In genomic region chr17:57462007-57462579, GRCh38 we compare ENCODE assay signal across 16 cellular contexts.
DNase-seq lines count a peak whose midpoint lies in the region; ATAC-seq and TF ChIP-seq lines count a peak whose summit lies in the region.
"Had no signal": no experiment of that assay in that cellular context is flagged by ENCODE, and none has a peak within 500 bp of the region (broad histone marks: within the 10 kb centered on the region; RNA-seq: fewer than 3 reads in every experiment).

No MANE protein-coding gene starts in this region.

- H3K27ac ChIP-seq in IMR-90 (ENCODE audit: insufficient read depth, low read length) (no peak overlapping the region), trophoblast cell (ENCODE audit: low read depth, low read length) (no peak overlapping the region), vagina (no peak overlapping the region)
- H3K27ac ChIP-seq: heart left ventricle, RWPE1 had no signal

- H3K23ac ChIP-seq in IMR-90 (ENCODE audit: low read depth, low read length): 0 out of 2 replicates have a peak overlapping the region, but pooled peaks have one; percentile 14
- H3K23ac ChIP-seq in trophoblast cell (ENCODE audit: low read length): no peak overlapping the region

- H3K18ac ChIP-seq in IMR-90 (ENCODE audit: low read depth, low read length) (peak overlapping the region; percentile 44; the same call in 1 of the 2 replicates), trophoblast cell (ENCODE audit: low read length) (peak overlapping the region; percentile 49)

- H3K9me3 Mint-ChIP-seq in T-helper 1 cell treated with Interleukin-12 subunit alpha and Interleukin-12 subunit beta and Interleukin-4 antibody, amounts not matched to agents 30 μg/mL and 1 μg/mL, for 36 hours: no peaks in the 10 kb centered on the region
- H3K9me3 Mint-ChIP-seq in activated naive CD8-positive, alpha-beta T cell treated with anti-CD3 and anti-CD28 coated beads, Interleukin-2, amount 50 U/mL, for 24 hours: no peaks in the 10 kb centered on the region

- no peak overlapping the region for H3K4me3 ChIP-seq in IMR-90 (ENCODE audit: insufficient read depth, low read depth, low read length)
- no peak overlapping the region for H3K4me3 ChIP-seq in trophoblast cell (ENCODE audit: low read depth, low read length)
- H3K4me3 ChIP-seq in vagina: no peak overlapping the region
- H3K4me3 ChIP-seq: HAP-1, heart left ventricle had no signal

- no peak for ATAC-seq in IMR-90 (ENCODE audit: low read depth)
- ATAC-seq in activated naive CD8-positive, alpha-beta T cell treated with anti-CD3 and anti-CD28 coated beads, Interleukin-2, amount 50 U/mL, for 24 hours: no peak
- ATAC-seq in GM21528 (IDR thresholded peaks at IDR 0.05; ENCODE audit: low FRiP score, unreplicated experiment): no peak
- ATAC-seq: heart left ventricle had no signal

- H2BK120ac ChIP-seq in IMR-90 (ENCODE audit: low read depth, low read length) (peak overlapping the region; percentile 90), trophoblast cell (ENCODE audit: insufficient read depth, low read length, poor library complexity) (no peak overlapping the region)

- TF ChIP-seq POLR2A in IMR-90 (IDR thresholded peaks at IDR 0.05; ENCODE audit: low read depth, low read length): 0 out of 2 replicates have a peak, but pooled peaks have one; percentile 11
- TF ChIP-seq POLR2A in vagina (IDR thresholded peaks at IDR 0.05): no peak

- H3K9ac ChIP-seq in IMR-90 (ENCODE audit: low read depth, low read length) (no peak overlapping the region), trophoblast cell (ENCODE audit: low read length) (no peak overlapping the region)

- H2AFZ ChIP-seq in IMR-90 (replicated peaks; ENCODE audit: low read length, poor library complexity) (no peak overlapping the region), trophoblast cell (ENCODE audit: insufficient read depth, low read length, poor library complexity) (no peak overlapping the region)

- in situ Hi-C loops in IMR-90 (cut with MboI; ENCODE audit: low sequenced_read_pairs): no loop called here

- peaks cover 23% of the 10 kb centered on the region for H3K9me1 ChIP-seq in IMR-90 (ENCODE audit: insufficient read depth, low read length)

- peak overlapping the region; percentile 56 for H2AK5ac ChIP-seq in IMR-90 (ENCODE audit: low read depth, low read length)
- H2AK5ac ChIP-seq in trophoblast cell (ENCODE audit: low read length): no peak overlapping the region

- DNase-seq in T-helper 1 cell (no peak), IMR-90 (no peak), trophoblast cell (no peak), vagina (ENCODE audit: extremely low spot score in 2 of 2) (no peak)
- no peak for DNase-seq in activated naive CD8-positive, alpha-beta T cell treated with anti-CD3 and anti-CD28 coated beads, Interleukin-2, amount 50 U/mL, for 24 hours
- no peak for DNase-seq in stimulated activated CD4-positive, alpha-beta T cell treated with anti-CD3 and anti-CD28 coated beads, Interleukin-4, amount 100 ng/mL, for 4 hours
- DNase-seq: 8988T; heart left ventricle; NCI-H1930; NCI-H526; stimulated activated CD4-positive, alpha-beta T cell treated with anti-CD3 and anti-CD28 coated beads, Interleukin-4, amount 100 ng/mL, for 1 hour; stimulated activated naive CD4-positive, alpha-beta T cell had no signal

- peak overlapping the region; percentile 62 to 76; a peak in 3 of 4 replicates for H4K8ac ChIP-seq in IMR-90 (ENCODE audit: low read depth in 2 of 2, low read length in 2 of 2)
- no peak overlapping the region for H4K8ac ChIP-seq in trophoblast cell (ENCODE audit: low read depth, low read length)

- TF ChIP-seq RAD21 in IMR-90 (IDR thresholded peaks at IDR 0.05; ENCODE audit: low read length): no peak

- no peak overlapping the region; the same call in 1 of the 2 replicates for H4K5ac ChIP-seq in IMR-90 (ENCODE audit: low read depth, low read length)

- H3K27ac Mint-ChIP-seq in T-helper 1 cell treated with Interleukin-12 subunit alpha and Interleukin-12 subunit beta and Interleukin-4 antibody, amounts not matched to agents 30 μg/mL and 1 μg/mL, for 36 hours: peak overlapping the region; percentile 87
- peak overlapping the region; percentile 94 for H3K27ac Mint-ChIP-seq in activated naive CD8-positive, alpha-beta T cell treated with anti-CD3 and anti-CD28 coated beads, Interleukin-2, amount 50 U/mL, for 24 hours

- no peaks in the 10 kb centered on the region for H3K79me2 ChIP-seq in trophoblast cell (ENCODE audit: control insufficient read depth, insufficient read depth, low read length, poor library complexity)

- CTCF ChIA-PET in IMR-90 (lab: Yijun Ruan, JAX): interaction anchor here (1.5 kb wide), 1 partner anchor 12 kb away, joined by 3 read pairs; no protein-coding TSS in a partner anchor

- BruUV-seq in IMR-90 (replicated peaks; lab: Mats Ljungman, UMichigan): no TSS peak

- dilution Hi-C loops in IMR-90 (cut with HindIII; ENCODE audit: low sequenced_read_pairs, unreplicated experiment): no loop called here

- H4K20me1 ChIP-seq in IMR-90 (ENCODE audit: insufficient read depth, low read length): no peaks in the 10 kb centered on the region

- H2BK15ac ChIP-seq in IMR-90 (ENCODE audit: low read depth, low read length): peak overlapping the region; percentile 85; the same call in 2 of the 3 replicates

- H3K4me1 Mint-ChIP-seq in T-helper 1 cell treated with Interleukin-12 subunit alpha and Interleukin-12 subunit beta and Interleukin-4 antibody, amounts not matched to agents 30 μg/mL and 1 μg/mL, for 36 hours (ENCODE audit: low read depth): peaks cover 59% of the 10 kb centered on the region
- H3K4me1 Mint-ChIP-seq in activated naive CD8-positive, alpha-beta T cell treated with anti-CD3 and anti-CD28 coated beads, Interleukin-2, amount 50 U/mL, for 24 hours: peaks cover 78% of the 10 kb centered on the region

- intact Hi-C loops in IMR-90 (cut with micrococcal nuclease): no loop called here
- intact Hi-C loops in vagina (cut with DNase I): no loop called here

- peaks cover 16% of the 10 kb centered on the region for H3K4me1 ChIP-seq in IMR-90 (ENCODE audit: control insufficient read depth, insufficient read depth, low read length)
- peaks cover 19 to 26% of the 10 kb centered on the region in 2 experiments for H3K4me1 ChIP-seq in trophoblast cell (ENCODE audit: control insufficient read depth in 1 of 2, insufficient read depth in 2 of 2, low read length in 2 of 2)
- peaks cover 4% of the 10 kb centered on the region for H3K4me1 ChIP-seq in vagina

- 78% methylated on average over 3 of the region's 4 CpGs; no CpG with 5 or more reads in 1 of the 2 experiments for WGBS in IMR-90 (ENCODE audit: extremely low coverage in 2 of 2, insufficient read length in 1 of 2), 2 experiments
- WGBS in trophoblast cell (ENCODE audit: extremely low coverage, insufficient coverage, insufficient read length): no CpG with 5 or more reads among the region's 4 CpGs

- peak overlapping the region; percentile 63 for H2AK9ac ChIP-seq in IMR-90 (replicated peaks; ENCODE audit: low read depth, low read length, poor library complexity)

- POLR2A ChIA-PET in IMR-90 (lab: Charles Lee; ENCODE audit: unreplicated experiment): no interaction called here

- peak overlapping the region; percentile 25 for H3K4me3 Mint-ChIP-seq in T-helper 1 cell treated with Interleukin-12 subunit alpha and Interleukin-12 subunit beta and Interleukin-4 antibody, amounts not matched to agents 30 μg/mL and 1 μg/mL, for 36 hours
- H3K4me3 Mint-ChIP-seq in activated naive CD8-positive, alpha-beta T cell treated with anti-CD3 and anti-CD28 coated beads, Interleukin-2, amount 50 U/mL, for 24 hours: peak overlapping the region; percentile 52

- H3K14ac ChIP-seq in IMR-90 (replicated peaks; ENCODE audit: low read depth, low read length) (peak overlapping the region; percentile 80), trophoblast cell (ENCODE audit: low read length) (peak overlapping the region; percentile 54)

- H3K27me3 Mint-ChIP-seq in T-helper 1 cell treated with Interleukin-12 subunit alpha and Interleukin-12 subunit beta and Interleukin-4 antibody, amounts not matched to agents 30 μg/mL and 1 μg/mL, for 36 hours (ENCODE audit: low read depth): no peaks in the 10 kb centered on the region
- no peaks in the 10 kb centered on the region for H3K27me3 Mint-ChIP-seq in activated naive CD8-positive, alpha-beta T cell treated with anti-CD3 and anti-CD28 coated beads, Interleukin-2, amount 50 U/mL, for 24 hours

- H3K4me2 ChIP-seq in IMR-90 (ENCODE audit: low read depth, low read length) (no peak overlapping the region), trophoblast cell (ENCODE audit: low read length) (no peak overlapping the region)

- peaks cover 7% of the 10 kb centered on the region for H3K36me3 Mint-ChIP-seq in T-helper 1 cell treated with Interleukin-12 subunit alpha and Interleukin-12 subunit beta and Interleukin-4 antibody, amounts not matched to agents 30 μg/mL and 1 μg/mL, for 36 hours (ENCODE audit: low read depth)
- H3K36me3 Mint-ChIP-seq in activated naive CD8-positive, alpha-beta T cell treated with anti-CD3 and anti-CD28 coated beads, Interleukin-2, amount 50 U/mL, for 24 hours (ENCODE audit: low read depth): peaks cover 3% of the 10 kb centered on the region

- H4K12ac ChIP-seq in trophoblast cell (ENCODE audit: low read depth, low read length): no peak overlapping the region

- H2BK12ac ChIP-seq in trophoblast cell (ENCODE audit: low read length): peak overlapping the region; percentile 42

- TF ChIP-seq CTCF in IMR-90 (conservative IDR thresholded peaks at IDR 0.05; ENCODE audit: low read depth, low read length): no peak
- TF ChIP-seq CTCF in vagina (IDR thresholded peaks at IDR 0.05): no peak

- H3K4ac ChIP-seq in IMR-90 (ENCODE audit: low read depth, low read length) (peak overlapping the region; percentile 91), trophoblast cell (ENCODE audit: low read depth, low read length) (no peak overlapping the region)

- no peaks in the 10 kb centered on the region for H3K36me3 ChIP-seq in IMR-90 (ENCODE audit: control insufficient read depth, insufficient read depth, low read length)
- peaks cover 0 to 2% of the 10 kb centered on the region in 2 experiments for H3K36me3 ChIP-seq in trophoblast cell (ENCODE audit: control insufficient read depth in 1 of 2, insufficient read depth in 2 of 2, low read length in 2 of 2)
- no peaks in the 10 kb centered on the region for H3K36me3 ChIP-seq in vagina
- H3K36me3 ChIP-seq: HAP-1, heart left ventricle had no signal

- peak overlapping the region; percentile 72 for H2BK20ac ChIP-seq in IMR-90 (ENCODE audit: low read depth, low read length)

- H3K27me3 ChIP-seq in IMR-90 (ENCODE audit: control insufficient read depth, insufficient read depth, low read length) (no peaks in the 10 kb centered on the region), trophoblast cell (ENCODE audit: insufficient read depth, low read length) (no peaks in the 10 kb centered on the region), vagina (no peaks in the 10 kb centered on the region)
- H3K27me3 ChIP-seq: heart left ventricle had no signal

- peak overlapping the region; percentile 73 for H2BK5ac ChIP-seq in IMR-90 (ENCODE audit: low read depth, low read length, poor library complexity, severe bottlenecking)
- H2BK5ac ChIP-seq in trophoblast cell (ENCODE audit: low read depth, low read length, poor library complexity): no peak overlapping the region

- H4K91ac ChIP-seq in IMR-90 (ENCODE audit: insufficient read depth, low read depth, low read length): peak overlapping the region; percentile 95
- peak overlapping the region; percentile 10 for H4K91ac ChIP-seq in trophoblast cell (ENCODE audit: low read depth, low read length)

- no peak overlapping the region for H3K56ac ChIP-seq in IMR-90 (ENCODE audit: extremely low read depth, insufficient read depth, low read length)

- H3K9me3 ChIP-seq in IMR-90 (ENCODE audit: control insufficient read depth, insufficient read depth, low read length) (no peaks in the 10 kb centered on the region), trophoblast cell (ENCODE audit: insufficient read depth, low read depth, low read length) (no peaks in the 10 kb centered on the region), vagina (no peaks in the 10 kb centered on the region)
- H3K9me3 ChIP-seq: HAP-1, heart left ventricle had no signal

- H3K79me1 ChIP-seq in IMR-90 (ENCODE audit: low read depth in 1 of 2, low read length in 2 of 2) (peaks cover 5 to 23% of the 10 kb centered on the region in 2 experiments; a peak in 2 of 4 replicates), trophoblast cell (ENCODE audit: low read length) (peaks cover 8% of the 10 kb centered on the region)
